ENCODE assay signal across 2 cellular contexts in genomic region chr4:86934147-86934771, GRCh38.
TF ChIP-seq lines count a peak whose summit lies in the region.

No MANE protein-coding gene starts in this region.

TF ChIP-seq in GM23338, 12 proteins besides CTCF, POLR2A, EP300 and RAD21:
- peak; percentile 64; the same call in 1 of the 2 replicates for TF ChIP-seq CREB1 (CRISPR knock-in tag; IDR thresholded peaks at IDR 0.05; ENCODE audit: low read depth)
- TF ChIP-seq JUNB (IDR thresholded peaks at IDR 0.05; ENCODE audit: unreplicated experiment), result no peak

TF ChIP-seq in H1, 55 proteins besides CTCF, POLR2A, EP300 and RAD21 (continued from another document):
- TF ChIP-seq CREB1 (IDR thresholded peaks at IDR 0.05) (peak; percentile 72), SP4 (IDR thresholded peaks at IDR 0.05; ENCODE audit: low read length) (0 out of 2 replicates have a peak, but pooled peaks have one; percentile 41), POU5F1 (IDR thresholded peaks at IDR 0.05; ENCODE audit: low read depth, low read length) (no peak)
TF ChIP-seq in H1: peak in this region for 2.
